In genomic region chr1:229064320-229064908, GRCh38 we compare ENCODE assay signal across 1 cellular context.
A peak's percentile ranks its signal among the peaks of the same experiment; 100 is the strongest.
TF ChIP-seq lines count a peak whose summit lies in the region.

No MANE protein-coding gene starts in this region.

TF ChIP-seq in HepG2, 621 proteins besides CTCF, POLR2A, EP300 and RAD21 (continued from another document and continues in another):
- no peak for TF ChIP-seq KIAA2018 (CRISPR knock-in tag; IDR thresholded peaks at IDR 0.05; ENCODE audit: borderline replicate concordance)
- TF ChIP-seq THAP7 (CRISPR knock-in tag; IDR thresholded peaks at IDR 0.05) = no peak
- no peak for TF ChIP-seq MLX (CRISPR knock-in tag; IDR thresholded peaks at IDR 0.05)
- no peak for TF ChIP-seq ZNF17 (CRISPR knock-in tag; IDR thresholded peaks at IDR 0.05)
- no peak for TF ChIP-seq ATAD3A (CRISPR knock-in tag; IDR thresholded peaks at IDR 0.05)
- peak; percentile 59; the same call in 1 of the 2 replicates for TF ChIP-seq TBX3 (IDR thresholded peaks at IDR 0.05; ENCODE audit: borderline replicate concordance)
- TF ChIP-seq ATRX (CRISPR knock-in tag; IDR thresholded peaks at IDR 0.05; ENCODE audit: borderline replicate concordance) = no peak
- TF ChIP-seq PITX1 (CRISPR knock-in tag; IDR thresholded peaks at IDR 0.05) = peak; percentile 89
- no peak for TF ChIP-seq ATM (IDR thresholded peaks at IDR 0.05; ENCODE audit: borderline replicate concordance)
- TF ChIP-seq SNAPC2 (CRISPR knock-in tag; IDR thresholded peaks at IDR 0.05) = no peak
- no peak for TF ChIP-seq HOXA5 (CRISPR knock-in tag; IDR thresholded peaks at IDR 0.05)
- no peak for TF ChIP-seq CBX1 (IDR thresholded peaks at IDR 0.05; ENCODE audit: low read depth)
- no peak for TF ChIP-seq ZNF24 (IDR thresholded peaks at IDR 0.05)
- no peak for TF ChIP-seq MYC (CRISPR knock-in tag; IDR thresholded peaks at IDR 0.05; ENCODE audit: borderline replicate concordance)
- TF ChIP-seq RFXANK (CRISPR knock-in tag; IDR thresholded peaks at IDR 0.05) = no peak
- no peak for TF ChIP-seq PTBP1 (IDR thresholded peaks at IDR 0.05; ENCODE audit: low read depth, low read length, poor library complexity, severe bottlenecking)
- TF ChIP-seq ZNF761 (CRISPR knock-in tag; conservative IDR thresholded peaks at IDR 0.05) = no peak
- no peak for TF ChIP-seq RBFOX2 (IDR thresholded peaks at IDR 0.05; ENCODE audit: low read depth, low read length)
- TF ChIP-seq NFIC (IDR thresholded peaks at IDR 0.05; ENCODE audit: low read length) = peak; percentile 91; the same call in 1 of the 2 replicates
- TF ChIP-seq SUZ12 (IDR thresholded peaks at IDR 0.05; ENCODE audit: low read depth, low read length) = no peak
- TF ChIP-seq NKX3-1 (CRISPR knock-in tag; IDR thresholded peaks at IDR 0.05) = no peak
- no peak for TF ChIP-seq ZNF451 (CRISPR knock-in tag; IDR thresholded peaks at IDR 0.05)
- TF ChIP-seq ZMYM2 (CRISPR knock-in tag; IDR thresholded peaks at IDR 0.05) = no peak
- no peak for TF ChIP-seq KDM5B (CRISPR knock-in tag; IDR thresholded peaks at IDR 0.05; ENCODE audit: borderline replicate concordance)
- no peak for TF ChIP-seq SIN3B (IDR thresholded peaks at IDR 0.05; ENCODE audit: low read length)
- TF ChIP-seq MEIS1 (CRISPR knock-in tag; IDR thresholded peaks at IDR 0.05; ENCODE audit: borderline replicate concordance) = no peak
- no peak for TF ChIP-seq XBP1 (CRISPR knock-in tag; IDR thresholded peaks at IDR 0.05)
- peak; percentile 80 for TF ChIP-seq SAP130 (CRISPR knock-in tag; IDR thresholded peaks at IDR 0.05; ENCODE audit: low read depth)
- peak; percentile 44; the same call in 1 of the 2 replicates for TF ChIP-seq ZNF710 (CRISPR knock-in tag; IDR thresholded peaks at IDR 0.05; ENCODE audit: borderline replicate concordance)
- no peak for TF ChIP-seq MXD3 (CRISPR knock-in tag; IDR thresholded peaks at IDR 0.05)
- TF ChIP-seq ATF1 (CRISPR knock-in tag; IDR thresholded peaks at IDR 0.05) = no peak
- TF ChIP-seq MIER3 (CRISPR knock-in tag; IDR thresholded peaks at IDR 0.05; ENCODE audit: borderline replicate concordance) = 0 out of 2 replicates have a peak, but pooled peaks have one; percentile 46
- TF ChIP-seq ZBTB43 (CRISPR knock-in tag; conservative IDR thresholded peaks at IDR 0.05) = 0 out of 2 replicates have a peak, but pooled peaks have one; percentile 65
- TF ChIP-seq KDM3A (CRISPR knock-in tag; IDR thresholded peaks at IDR 0.05; ENCODE audit: low read depth) = no peak
- TF ChIP-seq IRF9 (CRISPR knock-in tag; IDR thresholded peaks at IDR 0.05; ENCODE audit: borderline replicate concordance) = no peak
- peak; percentile 81 for TF ChIP-seq FOXA3 (CRISPR knock-in tag; IDR thresholded peaks at IDR 0.05)
- no peak for TF ChIP-seq MEIS2 (CRISPR knock-in tag; IDR thresholded peaks at IDR 0.05)
- TF ChIP-seq USF2 (IDR thresholded peaks at IDR 0.05; ENCODE audit: low read depth, low read length) = no peak
- no peak for TF ChIP-seq USF2 (CRISPR knock-in tag; IDR thresholded peaks at IDR 0.05; ENCODE audit: borderline replicate concordance)
- TF ChIP-seq ZNF337 (CRISPR knock-in tag; IDR thresholded peaks at IDR 0.05; ENCODE audit: borderline replicate concordance, low read depth) = peak; percentile 83; the same call in 1 of the 2 replicates
- no peak for TF ChIP-seq ZNF317 (CRISPR knock-in tag; IDR thresholded peaks at IDR 0.05)
- no peak for TF ChIP-seq POLR2AphosphoS2 (IDR thresholded peaks at IDR 0.05; ENCODE audit: low read depth, low read length)
- no peak for TF ChIP-seq PBX2 (CRISPR knock-in tag; IDR thresholded peaks at IDR 0.05)
- TF ChIP-seq ZNF605 (CRISPR knock-in tag; IDR thresholded peaks at IDR 0.05) = no peak
- TF ChIP-seq CBX2 (IDR thresholded peaks at IDR 0.05; ENCODE audit: low read depth, low read length) = no peak
- TF ChIP-seq CBX2 (CRISPR knock-in tag; IDR thresholded peaks at IDR 0.05; ENCODE audit: low read depth) = no peak
- TF ChIP-seq IKZF1 (IDR thresholded peaks at IDR 0.05) = no peak
- TF ChIP-seq ZFP37 (CRISPR knock-in tag; IDR thresholded peaks at IDR 0.05; ENCODE audit: borderline replicate concordance) = no peak
- no peak for TF ChIP-seq CAMTA2 (CRISPR knock-in tag; IDR thresholded peaks at IDR 0.05; ENCODE audit: borderline replicate concordance)
- no peak for TF ChIP-seq ZNF704 (CRISPR knock-in tag; IDR thresholded peaks at IDR 0.05; ENCODE audit: borderline replicate concordance)
- TF ChIP-seq DPF2 (CRISPR knock-in tag; IDR thresholded peaks at IDR 0.05; ENCODE audit: borderline replicate concordance, low read depth) = peak; percentile 53; the same call in 1 of the 2 replicates
